Comparison of ENCODE assay signal across 24 cellular contexts in the genomic region with DNA sequence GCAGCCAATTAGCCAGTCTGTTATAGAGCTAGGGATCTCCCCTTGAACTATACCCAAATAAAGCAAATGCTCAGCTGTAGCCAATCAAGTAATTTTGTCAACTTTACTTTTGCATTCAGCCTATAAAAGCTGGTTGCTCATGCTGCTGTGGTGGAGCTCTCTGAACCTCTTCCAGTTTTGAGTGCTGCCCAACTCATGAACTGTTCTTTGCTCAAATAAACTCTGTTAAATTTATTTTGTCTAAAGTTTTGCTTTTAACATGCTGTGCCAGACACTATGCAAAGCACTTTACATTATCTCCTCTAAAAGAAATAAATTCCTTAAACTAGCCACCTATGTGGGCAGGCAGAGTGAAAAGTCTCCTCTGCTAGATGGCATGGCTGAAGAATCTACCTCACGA.
"Had no signal": no experiment of that assay in that cellular context is flagged by ENCODE, and none has a peak within 500 bp of the region (broad histone marks: within the 10 kb centered on the region; RNA-seq: fewer than 3 reads in every experiment).

No MANE protein-coding gene starts in this region.

- H3K36me3 ChIP-seq: stomach, suprapubic skin, thoracic aorta, thyroid gland, tibial artery, tibial nerve, transverse colon, upper lobe of left lung, upper lobe of right lung, uterus, vagina had no signal

- DNase-seq: stimulated activated CD4-positive, alpha-beta T cell treated with anti-CD3 and anti-CD28 coated beads, Interleukin-2, amount 100 ng/mL, for 48 hours; stimulated activated CD4-positive, alpha-beta T cell treated with anti-CD3 and anti-CD28 coated beads, Interleukin-4, amount 100 ng/mL, for 1 hour; stimulated activated CD4-positive, alpha-beta T cell treated with anti-CD3 and anti-CD28 coated beads, Interleukin-4, amount 100 ng/mL, for 24 hours; stimulated activated CD4-positive, alpha-beta T cell treated with anti-CD3 and anti-CD28 coated beads, Interleukin-4, amount 100 ng/mL, for 4 hours; stimulated activated CD8-positive, alpha-beta memory T cell treated with anti-CD3 and anti-CD28 coated beads, Interleukin-4, amount 100 ng/mL, for 48 hours; stimulated activated naive B cell treated with anti-CD40 and anti-IgM and Interleukin-4, amounts not matched to agents 10 μg/mL and 1 μg/mL and 100 μg/mL, for 72 hours; stimulated activated naive CD4-positive, alpha-beta T cell; stimulated activated naive CD4-positive, alpha-beta T cell treated with Interleukin-2 at 50 U/mL for 16 hours; stimulated activated naive CD8-positive, alpha-beta T cell treated with anti-CD3 and anti-CD28 coated beads, Interleukin-15, amount 100 ng/mL, for 72 hours; stimulated activated naive CD8-positive, alpha-beta T cell treated with anti-CD3 and anti-CD28 coated beads, Interleukin-15, Interleukin-2, amounts not matched to agents 100 U/mL and 50 U/mL, for 24 hours; stomach; substantia nigra; testis; thyroid gland; tibial artery; transverse colon; trophoblast cell; upper lobe of left lung; upper lobe of right lung; uterus had no signal

- H3K9me3 ChIP-seq: suprapubic skin, testis, thoracic aorta, thyroid gland, transverse colon, upper lobe of right lung, uterus had no signal

- H3K4me3 ChIP-seq: stomach, suprapubic skin, testis, thoracic aorta, thyroid gland, tibial artery, tibial nerve, transverse colon, upper lobe of left lung, upper lobe of right lung, uterus, vagina had no signal

- H3K4me1 ChIP-seq: stomach, suprapubic skin, testis, thyroid gland, tibial artery, tibial nerve, transverse colon, upper lobe of left lung, upper lobe of right lung, uterus, vagina had no signal

- H3K27ac ChIP-seq: stomach, suprapubic skin, testis, thoracic aorta, thyroid gland, tibial artery, tibial nerve, transverse colon, upper lobe of left lung, upper lobe of right lung, uterus, vagina had no signal
